Comparison of ENCODE assay signal across 8 cellular contexts in the genomic region with DNA sequence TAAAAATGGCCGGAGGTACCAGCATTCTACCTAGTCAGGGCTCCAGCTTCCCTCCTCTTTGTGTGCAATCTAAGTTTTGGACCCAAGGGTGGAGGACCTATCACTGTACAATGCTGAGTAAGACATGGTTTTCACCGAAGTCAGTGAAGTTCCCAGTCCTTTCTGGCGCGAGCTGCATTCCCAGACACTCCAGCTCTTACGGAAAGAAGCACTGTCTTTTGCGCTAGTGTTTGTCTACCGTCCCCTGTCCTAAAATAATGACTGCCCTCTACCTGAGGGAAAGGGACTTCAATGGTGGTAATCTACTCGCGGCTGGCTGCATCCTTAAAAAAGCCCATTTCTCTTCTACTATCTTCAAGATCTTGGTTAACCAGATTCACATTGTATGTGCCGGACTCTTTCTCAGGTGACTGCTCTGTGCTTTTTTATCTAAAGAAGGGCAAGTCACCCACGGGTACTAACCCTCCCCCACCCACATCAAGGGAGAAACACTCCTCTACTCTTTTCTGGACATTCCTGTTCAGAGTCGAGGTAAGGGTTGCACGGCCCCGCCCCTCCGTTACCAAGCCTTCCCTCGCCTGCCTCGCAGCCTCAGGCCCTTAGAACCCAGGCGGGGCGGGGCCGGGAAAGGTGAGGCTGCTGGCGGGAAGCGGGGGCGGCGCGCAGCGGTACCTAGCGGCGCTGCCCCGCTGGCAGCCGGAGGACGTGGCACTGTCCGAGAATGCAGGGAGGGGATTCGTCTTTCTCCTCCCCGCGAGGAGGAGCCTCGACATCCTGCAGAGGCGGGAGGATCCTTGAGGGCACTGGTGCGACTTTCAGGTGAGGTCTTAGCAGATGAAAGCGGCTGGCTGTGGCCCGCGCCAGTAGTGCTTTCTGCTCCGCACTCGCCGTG.
DNase-seq lines count a peak whose midpoint lies in the region; ATAC-seq and TF ChIP-seq lines count a peak whose summit lies in the region.
"Not testable (repeated sequence)": the region's sequence is repeated elsewhere in the genome, so short reads cannot be mapped to it uniquely, and the experiment has no call there.

No MANE protein-coding gene starts in this region.

- H3K9me3 ChIP-seq in hepatocyte (ENCODE audit: low read depth); prostate gland; transverse colon: not testable (repeated sequence)

- intact Hi-C loops in prostate gland (cut with DNase I); transverse colon (cut with DNase I; ENCODE audit: low total_unique reads): not testable (repeated sequence)

- TF ChIP-seq CTCF in hepatocyte (IDR thresholded peaks at IDR 0.05; ENCODE audit: poor library complexity), result not testable (repeated sequence)
- TF ChIP-seq CTCF in prostate gland (IDR thresholded peaks at IDR 0.05) (peak in 1 of 4 experiments; percentile 36), transverse colon (IDR thresholded peaks at IDR 0.05) (peak in 2 of 5 experiments; percentile 7 to 37)

- ATAC-seq in GM18502 (IDR thresholded peaks at IDR 0.05; ENCODE audit: poor library complexity, unreplicated experiment) (peak; percentile 58), HG02970 (IDR thresholded peaks at IDR 0.05; ENCODE audit: low FRiP score, unreplicated experiment) (peak; percentile 66)

- not testable (repeated sequence) for H3K36me3 ChIP-seq in hepatocyte (replicated peaks; ENCODE audit: insufficient read depth, low read depth); prostate gland; transverse colon

- not testable (repeated sequence) for H3K9me2 ChIP-seq in hepatocyte (replicated peaks; ENCODE audit: insufficient read depth)

- peak overlapping the region; percentile 54 for H2AFZ ChIP-seq in hepatocyte

- H4K20me1 ChIP-seq in hepatocyte (ENCODE audit: insufficient read depth, poor library complexity, severe bottlenecking), result not testable (repeated sequence)

- not testable (repeated sequence) for H3K4me1 ChIP-seq in hepatocyte (ENCODE audit: insufficient read depth); prostate gland (replicated peaks); transverse colon

- peak overlapping the region; percentile 93 for H3K4me2 ChIP-seq in hepatocyte

- DNase-seq in NCI-H187 (lab: John Stamatoyannopoulos, UW), result peak; percentile 81 to 95
- peak; percentile 51 for DNase-seq in T-helper 9 cell
- DNase-seq in anterior cingulate cortex (lab: John Stamatoyannopoulos, UW), result peak in 45 of 58 donors; percentile 30 to 84 (median 68)
- peak; percentile 85 for DNase-seq in hepatocyte (ENCODE audit: low spot score)
- DNase-seq in prostate gland (ENCODE audit: low spot score), result peak; percentile 71
- DNase-seq in transverse colon, result peak; percentile 87

- TF ChIP-seq POLR2A in prostate gland (IDR thresholded peaks at IDR 0.05) (peak; percentile 39), transverse colon (IDR thresholded peaks at IDR 0.05) (peak; percentile 60)

- H3K27ac ChIP-seq in hepatocyte (peak overlapping the region; percentile 92), prostate gland (peak overlapping the region; percentile 74 to 75), transverse colon (peak overlapping the region; percentile 80 to 86 (median 84))

- in situ Hi-C loops in transverse colon (cut with MboI; ENCODE audit: low pct_ligation_motif_present in 1 of 4, low pct_unique_long_range_greater_than_20kb in 1 of 4, low sequenced_read_pairs in 3 of 4), result not testable (repeated sequence)

- peaks cover 27% of the 10 kb centered on the region for H3K79me2 ChIP-seq in hepatocyte

- TF ChIP-seq EP300 in transverse colon (IDR thresholded peaks at IDR 0.05; ENCODE audit: low read depth), result not testable (repeated sequence)

- 1% methylated on average over 22 of the region's 44 CpGs for WGBS in hepatocyte (ENCODE audit: low lambda C conversion rate, missing lambda C conversion rate)
- under 1% methylated on average over 17 of the region's 44 CpGs for whole genome bisulfite sequencing in prostate gland
- WGBS in transverse colon (ENCODE audit: low coverage in 1 of 2), 2 donors, result 10 to 11% methylated on average over 2 to 10 of the region's 44 CpGs

- not testable (repeated sequence) for H3K27me3 ChIP-seq in hepatocyte; prostate gland (replicated peaks; ENCODE audit: insufficient read depth); transverse colon

- H3K4me3 ChIP-seq in hepatocyte, result peak overlapping the region; percentile 28
- peak overlapping the region; percentile 33 to 43 for H3K4me3 ChIP-seq in prostate gland
- H3K4me3 ChIP-seq in transverse colon, result peak overlapping the region; percentile 35 to 54 (median 41)

Comparison
In these comparisons a context has a peak if more than half of its experiments do, and no peak if none do; other contexts are left out.
1. Peak in every context shown above with its lines: DNase-seq, ATAC-seq, H3K4me3 ChIP-seq and H3K27ac ChIP-seq.